In the genomic region with DNA sequence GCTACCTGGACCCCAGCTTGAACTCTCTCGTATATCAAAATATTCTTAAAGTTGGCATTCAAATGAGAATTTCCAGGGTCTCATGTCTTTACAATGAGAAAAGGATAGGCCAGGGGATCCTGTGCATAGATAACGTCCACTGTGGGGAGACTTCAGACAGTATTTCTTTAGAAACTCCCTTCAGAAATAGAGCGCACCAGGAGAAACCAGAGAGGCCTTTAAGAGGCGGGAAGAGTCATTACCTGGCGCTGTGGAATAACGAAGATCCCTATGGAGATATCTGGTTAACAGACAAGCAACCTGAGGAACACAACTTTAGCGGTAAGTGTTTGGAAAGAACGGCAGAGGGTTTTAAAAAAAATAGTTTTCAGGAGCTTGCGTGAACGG, we compare ENCODE assay signal across 9 cellular contexts. TPM values are rescaled to one million over a fixed set of nuclear protein-coding genes. Genes with fewer than 3 reads are reported as not detected.
DNase-seq lines count a peak whose midpoint lies in the region; ATAC-seq, FAIRE-seq and TF ChIP-seq lines count a peak whose summit lies in the region.
"Had no signal": no experiment of that assay in that cellular context is flagged by ENCODE, and none has a peak within 500 bp of the region (broad histone marks: within the 10 kb centered on the region; RNA-seq: fewer than 3 reads in every experiment).

No MANE protein-coding gene starts in this region.

- TF ChIP-seq CTCF in RWPE1 (conservative IDR thresholded peaks at IDR 0.05; ENCODE audit: low read depth) (no peak), fibroblast of villous mesenchyme (IDR thresholded peaks at IDR 0.05; ENCODE audit: insufficient read depth, low read depth, low read length) (no peak), pancreas (IDR thresholded peaks at IDR 0.05) (no peak)

- peaks cover 19% of the 10 kb centered on the region for H3K4me1 Mint-ChIP-seq in T-helper 2 cell treated with Interferon-gamma antibody and Interleukin-4, amounts not matched to agents 5 μg/mL and 100 μg/mL, for 36 hours (ENCODE audit: low read depth)

- H3K4me1 ChIP-seq in pancreas: peaks cover 0 to 3% (median 0%) of the 10 kb centered on the region in 3 donors

- no peaks in the 10 kb centered on the region for H3K9me3 ChIP-seq in pancreas

- H3K36me3 Mint-ChIP-seq in T-helper 2 cell treated with Interferon-gamma antibody and Interleukin-4, amounts not matched to agents 5 μg/mL and 100 μg/mL, for 36 hours (ENCODE audit: low read depth): no peaks in the 10 kb centered on the region

- H3K27ac ChIP-seq in RWPE1: no peak overlapping the region
- H3K27ac ChIP-seq in pancreas: no peak overlapping the region

- H3K27ac Mint-ChIP-seq in T-helper 2 cell treated with Interferon-gamma antibody and Interleukin-4, amounts not matched to agents 5 μg/mL and 100 μg/mL, for 36 hours: peak overlapping the region; percentile 94

- no peak for DNase-seq in T-helper 2 cell treated with Interferon-gamma antibody and Interleukin-4, amounts not matched to agents 5 μg/mL and 100 μg/mL, for 36 hours (ENCODE audit: low spot score)
- DNase-seq in T-helper 2 cell (no peak), RWPE1 (ENCODE audit: low spot score) (peak; percentile 14), fibroblast of villous mesenchyme (ENCODE audit: low read depth) (no peak), pancreas (no peak), occipital lobe (lab: John Stamatoyannopoulos, UW) (no peak)
- no peak for DNase-seq in activated effector memory CD4-positive, alpha-beta T cell treated with anti-CD3 and anti-CD28 coated beads, Interleukin-2, amount 50 U/mL, for 16 hours

- peaks cover 0 to 6% (median 2%) of the 10 kb centered on the region in 4 donors for H3K27me3 ChIP-seq in pancreas

- CTCF ChIA-PET in RWPE1 (lab: Yijun Ruan, JAX): interaction anchor here (0.6 kb wide), 1 partner anchor 552 kb away, joined by 4 read pairs; no protein-coding TSS in a partner anchor

- no peaks in the 10 kb centered on the region for H3K36me3 ChIP-seq in pancreas

- no peaks in the 10 kb centered on the region for H3K9me3 Mint-ChIP-seq in T-helper 2 cell treated with Interferon-gamma antibody and Interleukin-4, amounts not matched to agents 5 μg/mL and 100 μg/mL, for 36 hours

- no peaks in the 10 kb centered on the region for H3K27me3 Mint-ChIP-seq in T-helper 2 cell treated with Interferon-gamma antibody and Interleukin-4, amounts not matched to agents 5 μg/mL and 100 μg/mL, for 36 hours (ENCODE audit: low read depth)

- 0 to 26% methylated on average over 10 of the region's 10 CpGs for WGBS in pancreas, 2 donors

- H3K4me3 Mint-ChIP-seq in T-helper 2 cell treated with Interferon-gamma antibody and Interleukin-4, amounts not matched to agents 5 μg/mL and 100 μg/mL, for 36 hours: peak overlapping the region; percentile 94

- no peak for FAIRE-seq in pancreas (lab: Jason Lieb, UNC)
- FAIRE-seq: G401.6 had no signal

- intact Hi-C loops in pancreas (cut with DNase I): no loop called here

- peak overlapping the region; percentile 63 for H3K4me3 ChIP-seq in fibroblast of villous mesenchyme (ENCODE audit: low read depth, low read length)
- H3K4me3 ChIP-seq in pancreas: peak overlapping the region in 3 of 4 donors; percentile 5 to 48 (median 36)

- ATAC-seq in HG02798 (IDR thresholded peaks at IDR 0.05; ENCODE audit: poor library complexity, unreplicated experiment): peak; percentile 24
- ATAC-seq in pancreas: peak; percentile 24 to 66 (median 52)

- POLR2A ChIA-PET in RWPE1 (lab: Yijun Ruan, JAX; ENCODE audit: low non-redundant PET): interaction anchor here (0.7 kb wide), 1 partner anchor 17 kb away, joined by 3 read pairs; no protein-coding TSS in a partner anchor

RNA-seq across cellular contexts. Expression of a gene that starts 0.6 kb away (rescaled TPM):
- total RNA-seq in fibroblast of villous mesenchyme: 0.64 and 0.86 TPM in 2 replicates
- total RNA-seq in pancreas: 1 to 10 TPM in 5 of 6 donors, under 1 TPM in 1; 0.74 to 3.0 (median 1.6) TPM
- 10 to 100 TPM in 1 of 2 donors, 1 to 10 TPM in 1; 3.2 to 21.4 TPM for polyA plus RNA-seq in pancreas
- total RNA-seq in occipital lobe: 7.8 TPM
